8 cellular contexts compared by ENCODE assay signal in the genomic region with DNA sequence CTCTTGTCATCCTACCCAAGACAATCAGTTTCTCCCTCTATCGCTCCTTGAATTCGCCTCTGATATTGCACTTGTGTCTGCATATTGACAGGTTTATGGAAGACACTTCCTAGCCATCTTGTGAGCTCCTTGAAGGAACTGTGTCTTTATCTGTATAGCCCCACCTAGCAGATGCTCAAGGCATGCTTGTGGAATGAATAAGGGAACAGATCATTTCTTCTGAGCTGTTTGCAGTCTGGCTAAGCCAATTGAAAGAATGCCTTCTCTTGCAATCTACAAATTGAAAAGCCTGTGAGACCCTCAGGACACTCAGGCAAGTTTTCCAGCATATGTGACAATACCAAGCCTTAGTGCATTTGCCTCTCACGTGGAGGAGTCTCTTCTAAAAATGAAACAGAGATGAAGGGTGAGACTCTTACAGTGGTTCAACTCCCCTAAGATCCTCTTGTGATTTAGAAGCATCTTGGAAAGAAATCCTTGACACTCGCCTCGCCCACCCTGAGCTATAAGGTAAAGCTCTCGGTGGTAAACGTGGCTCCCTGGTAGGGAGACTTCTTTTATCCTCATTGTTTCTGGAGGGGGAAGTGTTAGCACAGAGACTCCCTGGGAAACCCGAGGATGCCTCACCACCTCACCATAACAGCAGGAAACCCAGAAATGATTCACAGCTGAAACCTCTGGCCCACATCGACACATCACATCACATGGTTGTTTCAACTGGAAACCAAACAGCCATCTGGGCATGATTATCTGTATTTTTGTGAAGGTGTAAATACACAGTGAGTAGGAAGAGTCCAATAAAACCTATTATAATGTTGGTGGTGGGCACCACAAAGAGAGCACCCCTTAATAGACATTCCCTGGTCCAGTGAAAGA.
A peak's percentile ranks its signal among the peaks of the same experiment; 100 is the strongest.
DNase-seq lines count a peak whose midpoint lies in the region; ATAC-seq, FAIRE-seq and TF ChIP-seq lines count a peak whose summit lies in the region.

No MANE protein-coding gene starts in this region.

- peak overlapping the region; percentile 48 for H2AFZ ChIP-seq in keratinocyte (ENCODE audit: control insufficient read depth, low read length)

- dilution Hi-C loops in keratinocyte (cut with MboI; ENCODE audit: extremely low pct_ligation_motif_present, low sequenced_read_pairs) = no loop called here

- no peak overlapping the region for H3K27ac ChIP-seq in CD4-positive, CD25-positive, alpha-beta regulatory T cell (ENCODE audit: insufficient read depth, low read length, poor library complexity, severe bottlenecking)
- H3K27ac ChIP-seq in keratinocyte (ENCODE audit: control insufficient read depth, insufficient read depth, low read length) = peak overlapping the region; percentile 67
- no peak overlapping the region for H3K27ac ChIP-seq in testis

- H3K9me3 ChIP-seq in CD4-positive, CD25-positive, alpha-beta regulatory T cell (ENCODE audit: control insufficient read depth in 2 of 2, low read length in 2 of 2) = no peaks in the 10 kb centered on the region
- H3K9me3 ChIP-seq in keratinocyte (ENCODE audit: control insufficient read depth, low read depth, low read length) (no peaks in the 10 kb centered on the region), BE2C (no peaks in the 10 kb centered on the region), testis (no peaks in the 10 kb centered on the region)

- no peaks in the 10 kb centered on the region for H3K79me2 ChIP-seq in keratinocyte (ENCODE audit: control insufficient read depth, insufficient read depth, low read length)

- H3K9me3 Mint-ChIP-seq in CD4-positive, CD25-positive, alpha-beta regulatory T cell = peaks cover 0 to 1% (median 0%) of the 10 kb centered on the region in 7 donors
- no peaks in the 10 kb centered on the region for H3K9me3 Mint-ChIP-seq in activated T-cell treated with anti-CD3 and anti-CD28 coated beads, Interleukin-2, amount 50 U/mL, for 72 hours

- peak; percentile 95 for FAIRE-seq in keratinocyte (lab: Jason Lieb, UNC)

- H3K4me1 ChIP-seq in CD4-positive, CD25-positive, alpha-beta regulatory T cell (ENCODE audit: control insufficient read depth, insufficient read depth, low read length, poor library complexity, severe bottlenecking) = peaks cover 18% of the 10 kb centered on the region
- peaks cover 12% of the 10 kb centered on the region for H3K4me1 ChIP-seq in keratinocyte (ENCODE audit: control insufficient read depth, extremely low read depth, insufficient read depth, low read length)
- H3K4me1 ChIP-seq in BE2C = no peaks in the 10 kb centered on the region
- no peaks in the 10 kb centered on the region for H3K4me1 ChIP-seq in testis

- ATAC-seq in CD4-positive, CD25-positive, alpha-beta regulatory T cell (ENCODE audit: low read depth in 2 of 2) = peak; percentile 24 to 46
- peak; percentile 97 to 98 for ATAC-seq in activated T-cell treated with anti-CD3 and anti-CD28 coated beads, Interleukin-2, amount 50 U/mL, for 72 hours (replicated peaks in 1 of 2)
- ATAC-seq in GM18519 (IDR thresholded peaks at IDR 0.05; ENCODE audit: low FRiP score, unreplicated experiment) = no peak

- no peaks in the 10 kb centered on the region for H3K36me3 ChIP-seq in CD4-positive, CD25-positive, alpha-beta regulatory T cell (ENCODE audit: control insufficient read depth, insufficient read depth, low read length)
- no peaks in the 10 kb centered on the region for H3K36me3 ChIP-seq in keratinocyte (ENCODE audit: control insufficient read depth in 2 of 2, extremely low read depth in 1 of 2, insufficient read depth in 2 of 2, low read length in 2 of 2)
- H3K36me3 ChIP-seq in BE2C = no peaks in the 10 kb centered on the region
- no peaks in the 10 kb centered on the region for H3K36me3 ChIP-seq in testis (ENCODE audit: low read depth, missing control alignments)

- DNase-seq in CD4-positive, CD25-positive, alpha-beta regulatory T cell = peak in 1 of 3 donors; percentile 46
- DNase-seq in HPDE6-E6E7 (ENCODE audit: extremely low spot score) = peak; percentile 75
- DNase-seq in activated T-cell treated with anti-CD3 and anti-CD28 coated beads, Interleukin-2, amount 50 U/mL, for 72 hours = peak; percentile 72 to 76
- DNase-seq in keratinocyte (ENCODE audit: low read depth, low spot score) = no peak
- DNase-seq in BE2C = no peak
- DNase-seq in SHP77 treated with DMSO at 0.1 percent for 48 hours (lab: John Stamatoyannopoulos, UW) = no peak
- no peak for DNase-seq in testis

- 87 to 91% methylated on average over 9 of the region's 9 CpGs for WGBS in testis, 2 donors

- H3K4me3 ChIP-seq in CD4-positive, CD25-positive, alpha-beta regulatory T cell (ENCODE audit: low read depth, low read length) = no peak overlapping the region
- H3K4me3 ChIP-seq in keratinocyte (ENCODE audit: control insufficient read depth in 2 of 3, extremely low read depth in 1 of 3, insufficient read depth in 2 of 3, low read depth in 1 of 3, low read length in 3 of 3) = no peak overlapping the region
- H3K4me3 ChIP-seq in BE2C (ENCODE audit: low read depth, low read length) = no peak overlapping the region
- no peak overlapping the region for H3K4me3 ChIP-seq in testis

- peaks cover 9 to 28% (median 15%) of the 10 kb centered on the region in 4 donors for H3K4me1 Mint-ChIP-seq in CD4-positive, CD25-positive, alpha-beta regulatory T cell
- H3K4me1 Mint-ChIP-seq in activated T-cell treated with anti-CD3 and anti-CD28 coated beads, Interleukin-2, amount 50 U/mL, for 72 hours (ENCODE audit: low read depth) = peaks cover 39% of the 10 kb centered on the region

- intact Hi-C loops in testis (cut with DNase I; ENCODE audit: low total_unique reads) = no loop called here

- no peak for TF ChIP-seq POLR2A in testis (IDR thresholded peaks at IDR 0.05)

- no peaks in the 10 kb centered on the region for H4K20me1 ChIP-seq in keratinocyte (ENCODE audit: control insufficient read depth, extremely low read depth, insufficient read depth, low read length)

- H3K9me1 ChIP-seq in keratinocyte (ENCODE audit: control insufficient read depth, extremely low read depth, insufficient read depth, low read length) = no peaks in the 10 kb centered on the region

- peaks cover 7% of the 10 kb centered on the region for H3K27me3 Mint-ChIP-seq in CD4-positive, CD25-positive, alpha-beta regulatory T cell
- H3K27me3 Mint-ChIP-seq in activated T-cell treated with anti-CD3 and anti-CD28 coated beads, Interleukin-2, amount 50 U/mL, for 72 hours (ENCODE audit: low read depth) = peaks cover 36% of the 10 kb centered on the region

- no peaks in the 10 kb centered on the region for H3K27me3 ChIP-seq in CD4-positive, CD25-positive, alpha-beta regulatory T cell (ENCODE audit: control insufficient read depth, insufficient read depth, low read length)
- H3K27me3 ChIP-seq in keratinocyte (ENCODE audit: control insufficient read depth, extremely low read depth, insufficient read depth, low read length) = peaks cover 2% of the 10 kb centered on the region
- H3K27me3 ChIP-seq in BE2C = no peaks in the 10 kb centered on the region
- H3K27me3 ChIP-seq in testis = no peaks in the 10 kb centered on the region

- H3K36me3 Mint-ChIP-seq in CD4-positive, CD25-positive, alpha-beta regulatory T cell = no peaks in the 10 kb centered on the region
- H3K36me3 Mint-ChIP-seq in activated T-cell treated with anti-CD3 and anti-CD28 coated beads, Interleukin-2, amount 50 U/mL, for 72 hours (ENCODE audit: insufficient read depth in 2 of 2) = peaks cover 0 to 2% of the 10 kb centered on the region in 2 donors

- peak overlapping the region; percentile 14 for H3K4me2 ChIP-seq in keratinocyte (ENCODE audit: control insufficient read depth, extremely low read depth, insufficient read depth, low read depth, low read length)

- no peak overlapping the region for H3K4me3 Mint-ChIP-seq in CD4-positive, CD25-positive, alpha-beta regulatory T cell
- H3K4me3 Mint-ChIP-seq in activated T-cell treated with anti-CD3 and anti-CD28 coated beads, Interleukin-2, amount 50 U/mL, for 72 hours = peak overlapping the region; percentile 67 to 73

- no peak overlapping the region for H3K9ac ChIP-seq in keratinocyte (ENCODE audit: control insufficient read depth, extremely low read depth, insufficient read depth, low read length)

- H3K27ac Mint-ChIP-seq in CD4-positive, CD25-positive, alpha-beta regulatory T cell = peak overlapping the region in 2 of 3 donors; percentile 15 to 62
- H3K27ac Mint-ChIP-seq in activated T-cell treated with anti-CD3 and anti-CD28 coated beads, Interleukin-2, amount 50 U/mL, for 72 hours = peak overlapping the region; percentile 86

- TF ChIP-seq CTCF in keratinocyte (optimal IDR thresholded peaks at IDR 0.05 in 1 of 3, IDR thresholded peaks at IDR 0.05 in 1 of 3, conservative IDR thresholded peaks at IDR 0.05 in 1 of 3; ENCODE audit: extremely low read depth in 1 of 3, insufficient read depth in 2 of 3, low read length in 3 of 3) (peak in 1 of 3 experiments; percentile 9), BE2C (IDR thresholded peaks at IDR 0.05; ENCODE audit: low read depth, low read length) (no peak), testis (IDR thresholded peaks at IDR 0.05) (no peak)

Comparison
In these comparisons a context has a peak if more than half of its experiments do, and no peak if none do; other contexts are left out.
1. DNase-seq: peak in HPDE6-E6E7 (single experiment) and activated T-cell treated with anti-CD3 and anti-CD28 coated beads, Interleukin-2, amount 50 U/mL, for 72 hours (2 of 2); none in keratinocyte (single experiment), BE2C (single experiment), SHP77 treated with DMSO at 0.1 percent for 48 hours (single experiment) and testis (single experiment).
2. H3K4me3 Mint-ChIP-seq: peak in activated T-cell treated with anti-CD3 and anti-CD28 coated beads, Interleukin-2, amount 50 U/mL, for 72 hours (2 of 2); none in CD4-positive, CD25-positive, alpha-beta regulatory T cell (0 of 4).